ENCODE assay signal across 8 cellular contexts in genomic region chr15:69451951-69452701, GRCh38. TPM values are rescaled to one million over a fixed set of nuclear protein-coding genes. Genes with fewer than 3 reads are reported as not detected.
DNase-seq lines count a peak whose midpoint lies in the region; ATAC-seq and TF ChIP-seq lines count a peak whose summit lies in the region.

No MANE protein-coding gene starts in this region.

- intact Hi-C loops in Panc1 (cut with micrococcal nuclease; ENCODE audit: unreplicated experiment), result no loop called here
- intact Hi-C loops in breast epithelium (cut with DNase I; ENCODE audit: low total_unique reads), result no loop called here

- H3K9me3 ChIP-seq in Panc1 (ENCODE audit: control insufficient read depth, insufficient read depth, low read depth, low read length) (no peaks in the 10 kb centered on the region), breast epithelium (no peaks in the 10 kb centered on the region)

- DNase-seq in Panc1 (ENCODE audit: low read depth, low spot score) (no peak), breast epithelium (ENCODE audit: low spot score in 2 of 2) (no peak), kidney tubule cell (ENCODE audit: low spot score) (peak; percentile 62), stromal cell of bone marrow (ENCODE audit: low read depth) (peak; percentile 14), epidermal melanocyte (ENCODE audit: insufficient read length, low spot score) (no peak)

- CTCF ChIA-PET in Panc1 (lab: Charles Lee), result interaction anchor here (0.8 to 1.1 kb wide), 2 partner anchors 11 kb away, joined by 3 to 4 read pairs; no protein-coding TSS in a partner anchor

- H3K36me3 ChIP-seq in Panc1 (ENCODE audit: control insufficient read depth, insufficient read depth, low read length), result peaks cover 52% of the 10 kb centered on the region
- no peaks in the 10 kb centered on the region for H3K36me3 ChIP-seq in breast epithelium

- TF ChIP-seq CTCF in 22Rv1 (IDR thresholded peaks at IDR 0.05), result no peak
- no peak for TF ChIP-seq CTCF in Panc1 (IDR thresholded peaks at IDR 0.05)
- TF ChIP-seq CTCF in breast epithelium (IDR thresholded peaks at IDR 0.05), result peak in 1 of 3 donors; percentile 1

- POLR2A ChIA-PET in Panc1 (lab: Charles Lee), result interaction anchor here (0.5 to 1.7 kb wide), 8 partner anchors 11 to 745 kb away, joined by 3 to 24 read pairs (median 4); no protein-coding TSS in a partner anchor

- no TSS peak for BruUV-seq in Panc1 (replicated peaks; lab: Mats Ljungman, UMichigan)

- ATAC-seq in GM18505 (IDR thresholded peaks at IDR 0.05; ENCODE audit: unreplicated experiment), result peak; percentile 20
- peak; percentile 30 for ATAC-seq in HG02970 (IDR thresholded peaks at IDR 0.05; ENCODE audit: low FRiP score, unreplicated experiment)
- peak; percentile 79 for ATAC-seq in Panc1

- in situ Hi-C loops in Panc1 (cut with HindIII; ENCODE audit: low pct_unique_long_range_greater_than_20kb, low sequenced_read_pairs), result no loop called here

- no peak for TF ChIP-seq POLR2A in GM18505 (IDR thresholded peaks at IDR 0.05; ENCODE audit: borderline replicate concordance, extremely low read depth, insufficient read depth, insufficient read length)
- TF ChIP-seq POLR2A in breast epithelium (IDR thresholded peaks at IDR 0.05), result no peak

- H3K4me1 ChIP-seq in Panc1 (ENCODE audit: control insufficient read depth, insufficient read depth, low read length) (peaks cover 29% of the 10 kb centered on the region), breast epithelium (peaks cover 0 to 11% of the 10 kb centered on the region in 2 donors)

- H3K27ac ChIP-seq in 22Rv1, result peak overlapping the region; percentile 95
- peak overlapping the region; percentile 97 for H3K27ac ChIP-seq in Panc1 (ENCODE audit: low read length)
- H3K27ac ChIP-seq in breast epithelium, result peak overlapping the region; percentile 86 to 97

- H3K27me3 ChIP-seq in Panc1 (ENCODE audit: control insufficient read depth, insufficient read depth, low read length) (no peaks in the 10 kb centered on the region), breast epithelium (no peaks in the 10 kb centered on the region)

- H3K4me3 ChIP-seq in Panc1 (ENCODE audit: low read depth in 2 of 2, low read length in 2 of 2) (peak overlapping the region; percentile 79 to 97), breast epithelium (peak overlapping the region; percentile 67 to 100 (median 97))

RNA-seq across cellular contexts. Expression of gene RPLP1, which starts 0.5 kb away (rescaled TPM):
- total RNA-seq in Panc1 (2021; ENCODE audit: unreplicated experiment), result 2,076 TPM
- polyA plus RNA-seq in Panc1 (2012; ENCODE audit: insufficient read length), result 4,841 TPM
- total RNA-seq in breast epithelium, result 100 to 1,000 TPM; 624 to 881 (median 805) TPM

RNA-seq across cellular contexts. Expression of gene KIF23, which starts 38.0 kb away (rescaled TPM):
- total RNA-seq in Panc1 (2021; ENCODE audit: unreplicated experiment) (82.5 TPM), breast epithelium (1 to 10 TPM; 1.6 to 6.4 (median 2.2) TPM)
- polyA plus RNA-seq in Panc1 (2012; ENCODE audit: insufficient read length), result 34.5 TPM

Comparison
In these comparisons a context has a peak if more than half of its experiments do, and no peak if none do; other contexts are left out.
1. ATAC-seq: peak in every context shown above with its lines; median percentile 79 in Panc1; 30 in HG02970; 20 in GM18505.
2. DNase-seq: peak in kidney tubule cell (single experiment) and stromal cell of bone marrow (single experiment); none in Panc1 (single experiment), breast epithelium (0 of 2) and epidermal melanocyte (single experiment).
3. RNA of gene KIF23, which starts 38.0 kb away (total RNA-seq): 82.5 TPM in Panc1 (single experiment); 1.6 to 6.4 TPM in breast epithelium; every median in the first group is over 10 times any median in the second.
4. Peak in every context shown above with its lines, with median percentiles within 50 percentile points of each other: H3K27ac ChIP-seq.